In the genomic region with DNA sequence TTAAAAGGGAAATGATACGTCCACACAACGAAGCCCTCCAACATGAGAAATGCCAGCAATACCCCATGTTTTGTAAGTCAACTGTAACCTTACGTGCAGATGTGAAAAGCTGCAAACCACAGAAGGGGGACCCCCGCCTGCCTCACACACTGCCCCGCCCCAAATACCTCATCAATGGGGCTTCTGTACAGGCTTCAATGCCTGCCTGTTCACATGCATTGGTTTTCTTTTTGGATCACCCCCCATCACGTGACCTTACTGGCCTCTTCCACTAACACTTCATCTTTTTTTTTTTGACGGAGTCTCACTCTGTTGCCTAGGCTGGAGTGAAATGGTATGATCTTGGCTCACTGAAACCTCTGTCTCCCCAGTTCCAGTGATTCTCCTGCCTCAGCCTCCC, we compare ENCODE assay signal across 16 cellular contexts.
"Had no signal": no experiment of that assay in that cellular context is flagged by ENCODE, and none has a peak within 500 bp of the region (broad histone marks: within the 10 kb centered on the region; RNA-seq: fewer than 3 reads in every experiment).

No MANE protein-coding gene starts in this region.

- H3K4me3 ChIP-seq: breast epithelium, gastrocnemius medialis, heart right ventricle, vagina had no signal

- ATAC-seq: gastrocnemius medialis; heart right ventricle; stimulated activated memory B cell treated with anti-CD40 and anti-IgM and Interleukin-4, amounts not matched to agents 10 μg/mL and 1 μg/mL and 100 μg/mL, for 72 hours; T-helper 17 cell had no signal

- H3K36me3 ChIP-seq: breast epithelium, gastrocnemius medialis, vagina had no signal

- H3K4me1 Mint-ChIP-seq: T-helper 17 cell had no signal

- H3K4me3 Mint-ChIP-seq: activated T-helper 1 cell treated with anti-CD3 and anti-CD28 coated beads, Interleukin-12 subunit alpha, Interleukin-12 subunit beta, Interleukin-2, Interleukin-4 antibody, amounts not matched to agents 30 ng/mL and 10 ng/mL and 1 ng/mL, durations not matched to agents 14 hours and 24 hours and 36 hours; endodermal cell; stimulated activated memory B cell treated with anti-CD40 and anti-IgM and Interleukin-4, amounts not matched to agents 10 μg/mL and 1 μg/mL and 100 μg/mL, for 72 hours; T-helper 17 cell had no signal

- H3K9ac ChIP-seq: parathyroid adenoma had no signal

- H3K27ac Mint-ChIP-seq: activated T-helper 1 cell treated with anti-CD3 and anti-CD28 coated beads, Interleukin-12 subunit alpha, Interleukin-12 subunit beta, Interleukin-2, Interleukin-4 antibody, amounts not matched to agents 30 ng/mL and 10 ng/mL and 1 ng/mL, durations not matched to agents 14 hours and 24 hours and 36 hours; naive B cell; stimulated activated memory B cell treated with anti-CD40 and anti-IgM and Interleukin-4, amounts not matched to agents 10 μg/mL and 1 μg/mL and 100 μg/mL, for 72 hours; T-helper 17 cell had no signal

- H3K4me1 ChIP-seq: vagina had no signal

- H3K27ac ChIP-seq: breast epithelium, gastrocnemius medialis, heart right ventricle, parathyroid adenoma, vagina had no signal

- H3K27me3 ChIP-seq: breast epithelium, gastrocnemius medialis, heart right ventricle, vagina had no signal

- H3K36me3 Mint-ChIP-seq: naive B cell had no signal

- H3K27me3 Mint-ChIP-seq: naive B cell; stimulated activated memory B cell treated with anti-CD40 and anti-IgM and Interleukin-4, amounts not matched to agents 10 μg/mL and 1 μg/mL and 100 μg/mL, for 72 hours; T-helper 17 cell had no signal

- H3K9me3 Mint-ChIP-seq: activated T-helper 1 cell treated with anti-CD3 and anti-CD28 coated beads, Interleukin-12 subunit alpha, Interleukin-12 subunit beta, Interleukin-2, Interleukin-4 antibody, amounts not matched to agents 30 ng/mL and 10 ng/mL and 1 ng/mL, durations not matched to agents 14 hours and 24 hours and 36 hours; endodermal cell; naive B cell; stimulated activated memory B cell treated with anti-CD40 and anti-IgM and Interleukin-4, amounts not matched to agents 10 μg/mL and 1 μg/mL and 100 μg/mL, for 72 hours had no signal

- DNase-seq: activated CD4-positive, alpha-beta T cell treated with anti-CD3 and anti-CD28 coated beads for 48 hours; activated CD8-positive, alpha-beta memory T cell treated with anti-CD3 and anti-CD28 coated beads, Interleukin-2, amount 50 U/mL, for 48 hours; activated naive CD4-positive, alpha-beta T cell; aorta; gastrocnemius medialis; heart right ventricle; naive B cell; retina; stimulated activated CD4-positive, alpha-beta T cell treated with anti-CD3 and anti-CD28 coated beads, Interleukin-2, amount 100 ng/mL, for 48 hours; T-helper 17 cell had no signal

- H3K9me3 ChIP-seq: breast epithelium, gastrocnemius medialis, heart right ventricle, vagina had no signal
